In genomic region chr7:96740130-96740529, GRCh38 we compare ENCODE assay signal across 14 cellular contexts. TPM values are rescaled to one million over a fixed set of nuclear protein-coding genes. Genes with fewer than 3 reads are reported as not detected.
DNase-seq lines count a peak whose midpoint lies in the region; TF ChIP-seq lines count a peak whose summit lies in the region.
"Had no signal": no experiment of that assay in that cellular context is flagged by ENCODE, and none has a peak within 500 bp of the region (broad histone marks: within the 10 kb centered on the region; RNA-seq: fewer than 3 reads in every experiment).

No MANE protein-coding gene starts in this region.

- no peak for TF ChIP-seq CTCF in endodermal cell (conservative IDR thresholded peaks at IDR 0.05)
- TF ChIP-seq CTCF in neural progenitor cell (IDR thresholded peaks at IDR 0.05) = no peak

- H3K9me3 Mint-ChIP-seq in endodermal cell = no peaks in the 10 kb centered on the region
- no peaks in the 10 kb centered on the region for H3K9me3 Mint-ChIP-seq in neural progenitor cell
- H3K9me3 Mint-ChIP-seq: CD14-positive monocyte; CD8-positive, alpha-beta T cell; IgD-negative memory B cell had no signal

- H3K9ac ChIP-seq in endodermal cell (ENCODE audit: extremely low read depth, low read length, poor library complexity, severe bottlenecking) (no peak overlapping the region), neural progenitor cell (no peak overlapping the region)

- WGBS in endodermal cell (ENCODE audit: insufficient coverage in 1 of 2, insufficient read length in 1 of 2), 2 experiments = 14 to 48% methylated on average over 1 to 4 of the region's 4 CpGs

- H3K4me3 ChIP-seq in H7 (ENCODE audit: insufficient read depth, low read depth, low read length) (no peak overlapping the region), endodermal cell (ENCODE audit: low read length) (no peak overlapping the region), neural progenitor cell (no peak overlapping the region)
- H3K4me3 ChIP-seq: A549 had no signal

- H2AFZ ChIP-seq in neural progenitor cell (replicated peaks) = peak overlapping the region; percentile 52

- peaks cover 30% of the 10 kb centered on the region for H3K27me3 Mint-ChIP-seq in endodermal cell (ENCODE audit: insufficient read depth)
- no peaks in the 10 kb centered on the region for H3K27me3 Mint-ChIP-seq in neural progenitor cell (ENCODE audit: insufficient read depth, low read depth)

- no peaks in the 10 kb centered on the region for H4K20me1 ChIP-seq in neural progenitor cell (ENCODE audit: low read depth)

- peak overlapping the region; percentile 11 for H3K4me2 ChIP-seq in neural progenitor cell
- H3K4me2 ChIP-seq: A549 had no signal

- no peak overlapping the region for H3K27ac ChIP-seq in endodermal cell (ENCODE audit: low read depth, low read length)
- H3K27ac ChIP-seq in neural progenitor cell = no peak overlapping the region
- H3K27ac ChIP-seq: A549 had no signal

- no peaks in the 10 kb centered on the region for H3F3A ChIP-seq in neural progenitor cell (ENCODE audit: low read depth)

- peaks cover 13% of the 10 kb centered on the region for H3K4me1 Mint-ChIP-seq in endodermal cell
- H3K4me1 Mint-ChIP-seq in neural progenitor cell = peaks cover 14% of the 10 kb centered on the region
- H3K4me1 Mint-ChIP-seq: CD14-positive monocyte, IgD-negative memory B cell had no signal

- DNase-seq in H7 (peak; percentile 22), NCI-H146 (lab: John Stamatoyannopoulos, UW) (peak; percentile 42), endodermal cell (peak; percentile 70), neural progenitor cell (ENCODE audit: low spot score) (no peak), nucleus accumbens (lab: John Stamatoyannopoulos, UW) (no peak), cerebellar cortex (ENCODE audit: low spot score) (no peak)
- DNase-seq in stimulated activated CD4-positive, alpha-beta T cell treated with anti-CD3 and anti-CD28 coated beads, Interleukin-4, amount 100 ng/mL, for 1 hour = no peak
- DNase-seq: CD8-positive, alpha-beta T cell; DMS153; DND-41; GDM1 had no signal

- H3K36me3 Mint-ChIP-seq in endodermal cell (ENCODE audit: low read depth) (no peaks in the 10 kb centered on the region), neural progenitor cell (no peaks in the 10 kb centered on the region)
- H3K36me3 Mint-ChIP-seq: CD14-positive monocyte; CD8-positive, alpha-beta T cell; IgD-negative memory B cell had no signal

- no peaks in the 10 kb centered on the region for H3K36me3 ChIP-seq in H7 (replicated peaks; ENCODE audit: control insufficient read depth, insufficient read depth, low read length)
- no peaks in the 10 kb centered on the region for H3K36me3 ChIP-seq in endodermal cell (ENCODE audit: control insufficient read depth, insufficient read depth, low read length)
- H3K36me3 ChIP-seq in neural progenitor cell = no peaks in the 10 kb centered on the region

- no peak overlapping the region for H3K4me3 Mint-ChIP-seq in endodermal cell
- no peak overlapping the region for H3K4me3 Mint-ChIP-seq in neural progenitor cell
- H3K4me3 Mint-ChIP-seq: CD14-positive monocyte; CD8-positive, alpha-beta T cell; IgD-negative memory B cell had no signal

- H3K27me3 ChIP-seq in H7 (ENCODE audit: control insufficient read depth, insufficient read depth, low read length) = no peaks in the 10 kb centered on the region; the same call in 1 of the 2 replicates
- peaks cover 67% of the 10 kb centered on the region for H3K27me3 ChIP-seq in endodermal cell (ENCODE audit: control insufficient read depth, insufficient read depth, low read length, poor library complexity, severe bottlenecking)
- H3K27me3 ChIP-seq in neural progenitor cell = no peaks in the 10 kb centered on the region

- H3K79me2 ChIP-seq in neural progenitor cell (ENCODE audit: low read depth) = no peaks in the 10 kb centered on the region

- H3K27ac Mint-ChIP-seq in endodermal cell = no peak overlapping the region
- H3K27ac Mint-ChIP-seq in neural progenitor cell = no peak overlapping the region
- H3K27ac Mint-ChIP-seq: CD14-positive monocyte; CD8-positive, alpha-beta T cell; IgD-negative memory B cell had no signal

- no peaks in the 10 kb centered on the region for H3K4me1 ChIP-seq in endodermal cell (ENCODE audit: control insufficient read depth, insufficient read depth, low read length)
- peaks cover 13% of the 10 kb centered on the region for H3K4me1 ChIP-seq in neural progenitor cell
- H3K4me1 ChIP-seq: A549 had no signal

- H3K9me3 ChIP-seq in endodermal cell (ENCODE audit: control insufficient read depth, low read length) (no peaks in the 10 kb centered on the region), neural progenitor cell (ENCODE audit: low read depth) (no peaks in the 10 kb centered on the region)
- H3K9me3 ChIP-seq: A549 had no signal

RNA-seq across cellular contexts. Expression of gene SEM1, which starts 30.5 kb away (rescaled TPM):
- 54.0 and 78.1 TPM in 2 replicates for total RNA-seq in H7 (2014; rRNA removed; shearing (Covaris generic))
- total RNA-seq in endodermal cell (100 to 1,000 TPM in 1 of 2 donors, 10 to 100 TPM in 1; 85.1 to 127 TPM), neural progenitor cell (ENCODE audit: low replicate concordance) (65.2 and 78.5 TPM in 2 replicates)
- polyA plus RNA-seq in endodermal cell (2013, experiment 1 of 2) = 180 TPM
- 181 TPM for polyA plus RNA-seq in endodermal cell (2013, experiment 2 of 2)

Comparison
In these comparisons a context has a peak if more than half of its experiments do, and no peak if none do; other contexts are left out.
1. DNase-seq: peak in H7 (single experiment), NCI-H146 (single experiment) and endodermal cell (single experiment); none in neural progenitor cell (single experiment), nucleus accumbens (0 of 56), cerebellar cortex (single experiment) and stimulated activated CD4-positive, alpha-beta T cell treated with anti-CD3 and anti-CD28 coated beads, Interleukin-4, amount 100 ng/mL, for 1 hour (single experiment).